ENCODE assay signal across 1 cellular context in genomic region chr17:32755045-32755805, GRCh38.
TF ChIP-seq lines count a peak whose summit lies in the region.

No MANE protein-coding gene starts in this region.

TF ChIP-seq in SK-N-SH, 30 proteins besides CTCF, POLR2A, EP300 and RAD21 (continued from another document):
- no peak for TF ChIP-seq FOXM1 (IDR thresholded peaks at IDR 0.05; ENCODE audit: low read depth)
- no peak for TF ChIP-seq IRF3 (IDR thresholded peaks at IDR 0.05; ENCODE audit: low read depth, low read length)
- no peak for TF ChIP-seq RCOR1 (IDR thresholded peaks at IDR 0.05; ENCODE audit: low read length)
- no peak for TF ChIP-seq FOXJ3 (CRISPR knock-in tag; IDR thresholded peaks at IDR 0.05)
- no peak for TF ChIP-seq USF2 (IDR thresholded peaks at IDR 0.05; ENCODE audit: borderline replicate concordance, low read depth, low read length)
- no peak for TF ChIP-seq TCF12 (IDR thresholded peaks at IDR 0.05)
- TF ChIP-seq ELF1 (IDR thresholded peaks at IDR 0.05): no peak
- TF ChIP-seq SMC3 (IDR thresholded peaks at IDR 0.05; ENCODE audit: low read depth, low read length): peak; percentile 69
- TF ChIP-seq RXRA (IDR thresholded peaks at IDR 0.05; ENCODE audit: borderline replicate concordance, low read depth): no peak
